8 cellular contexts compared by ENCODE assay signal in the genomic region with DNA sequence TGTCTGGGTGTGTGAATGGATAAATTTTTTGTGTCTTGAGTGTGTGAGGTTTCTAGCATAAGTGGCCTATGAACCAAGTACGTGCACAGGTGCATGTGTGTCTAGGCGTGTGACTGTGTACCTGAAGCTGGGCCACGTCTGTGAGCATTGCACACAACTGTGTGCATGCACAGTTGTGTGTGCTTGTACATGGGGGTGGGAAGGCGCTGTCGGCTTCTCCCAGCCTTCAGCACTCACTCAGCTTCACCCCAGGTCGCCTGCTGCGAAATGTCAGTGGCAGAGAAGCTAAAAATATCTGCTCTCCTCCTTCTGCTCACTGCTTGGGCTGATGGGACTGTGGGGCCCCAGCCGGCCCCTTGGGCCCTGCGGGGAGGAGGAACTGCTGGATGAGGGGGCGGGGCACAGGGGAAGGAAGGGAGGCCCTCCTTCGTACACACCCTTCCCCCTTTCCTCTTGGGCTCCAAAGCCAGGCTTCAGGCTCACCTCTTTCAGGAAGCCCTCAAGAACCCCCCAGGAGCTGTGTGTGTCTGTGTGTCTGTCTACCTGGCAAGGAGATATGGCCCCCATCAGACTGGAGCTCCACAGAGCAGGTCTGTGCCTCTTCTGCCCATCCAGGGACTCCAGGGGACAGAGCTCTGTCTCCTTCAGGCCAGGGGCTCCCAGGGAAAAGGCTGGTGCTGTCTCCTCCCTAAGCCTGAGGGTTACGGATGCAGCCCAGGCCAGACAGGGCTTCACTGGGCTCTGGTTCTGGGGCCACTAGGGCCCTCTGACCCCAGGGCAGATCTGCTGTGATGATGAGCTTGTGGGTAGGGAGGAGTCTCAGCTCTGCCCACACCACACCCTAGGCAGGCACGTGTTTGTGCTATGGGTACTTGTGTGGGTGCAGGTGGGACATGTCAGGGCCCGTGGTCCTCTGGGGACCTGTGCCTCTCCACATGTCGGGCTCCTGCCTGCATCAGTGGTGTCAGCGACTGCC. TPM values are rescaled to one million over a fixed set of nuclear protein-coding genes. Genes with fewer than 3 reads are reported as not detected.
DNase-seq lines count a peak whose midpoint lies in the region; ATAC-seq and TF ChIP-seq lines count a peak whose summit lies in the region.

No MANE protein-coding gene starts in this region.

- no peak for DNase-seq in natural killer cell
- DNase-seq in natural killer cell treated with Interleukin-12 subunit alpha and Interleukin-12 subunit beta and Interleukin-15 and Interleukin-18, amount 100 ng/mL, for 72 hours (ENCODE audit: low spot score): no peak
- DNase-seq in KG1 (lab: John Stamatoyannopoulos, UW): peak; percentile 88
- DNase-seq in T-cell: peak in 28 of 34 experiments; percentile 15 to 61 (median 32)
- peak; percentile 50 to 83 for DNase-seq in cardiac fibroblast (ENCODE audit: low read depth in 2 of 2)
- DNase-seq in left kidney (ENCODE audit: low read depth, low spot score): peak; percentile 93
- peak; percentile 31 for DNase-seq in stimulated activated CD8-positive, alpha-beta memory T cell treated with anti-CD3 and anti-CD28 coated beads, Interleukin-12 subunit alpha, Interleukin-12 subunit beta, amount 100 ng/mL, for 24 hours (ENCODE audit: extremely low read depth)
- no peak for DNase-seq in HuH-7 (ENCODE audit: low spot score)

- H3K27me3 Mint-ChIP-seq in natural killer cell (ENCODE audit: low read depth in 2 of 2) (peaks cover 24 to 25% of the 10 kb centered on the region in 2 donors), T-cell (no peaks in the 10 kb centered on the region)
- peaks cover 15 to 25% of the 10 kb centered on the region in 2 donors for H3K27me3 Mint-ChIP-seq in natural killer cell treated with Interleukin-12 subunit alpha and Interleukin-12 subunit beta and Interleukin-15 and Interleukin-18, amount 100 ng/mL, for 72 hours

- TF ChIP-seq CTCF in natural killer cell (IDR thresholded peaks at IDR 0.05) (no peak), cardiac fibroblast (IDR thresholded peaks at IDR 0.05; ENCODE audit: low read depth, low read length) (no peak)

- H3K36me3 Mint-ChIP-seq in natural killer cell (no peaks in the 10 kb centered on the region), T-cell (no peaks in the 10 kb centered on the region)
- H3K36me3 Mint-ChIP-seq in natural killer cell treated with Interleukin-12 subunit alpha and Interleukin-12 subunit beta and Interleukin-15 and Interleukin-18, amount 100 ng/mL, for 72 hours: no peaks in the 10 kb centered on the region

- H3K4me3 ChIP-seq in cardiac fibroblast (replicated peaks in 1 of 2; ENCODE audit: low read depth in 2 of 2, low read length in 2 of 2): no peak overlapping the region

- CTCF ChIA-PET in T-cell (lab: Charles Lee): interaction anchor here in 1 of 2 donors (0.5 to 0.7 kb wide), 5 partner anchors 35 to 95 kb away, joined by 3 to 5 read pairs (median 3); a partner anchor contains a TSS

- H3K9me3 Mint-ChIP-seq in natural killer cell: no peaks in the 10 kb centered on the region
- no peaks in the 10 kb centered on the region for H3K9me3 Mint-ChIP-seq in natural killer cell treated with Interleukin-12 subunit alpha and Interleukin-12 subunit beta and Interleukin-15 and Interleukin-18, amount 100 ng/mL, for 72 hours
- H3K9me3 Mint-ChIP-seq in T-cell: no peaks in the 10 kb centered on the region

- POLR2A ChIA-PET in T-cell (lab: Charles Lee): interaction anchor here (0.5 to 0.6 kb wide), 2 partner anchors 20 to 670 kb away, joined by 3 read pairs; no protein-coding TSS in a partner anchor

- H3K27ac Mint-ChIP-seq in natural killer cell (peak overlapping the region; percentile 1 to 19), T-cell (peak overlapping the region; percentile 98 to 99)
- H3K27ac Mint-ChIP-seq in natural killer cell treated with Interleukin-12 subunit alpha and Interleukin-12 subunit beta and Interleukin-15 and Interleukin-18, amount 100 ng/mL, for 72 hours: peak overlapping the region in 1 of 2 donors; percentile 11

- H3K4me1 Mint-ChIP-seq in natural killer cell: peaks cover 38 to 54% of the 10 kb centered on the region in 2 donors
- peaks cover 39% of the 10 kb centered on the region in 2 donors for H3K4me1 Mint-ChIP-seq in natural killer cell treated with Interleukin-12 subunit alpha and Interleukin-12 subunit beta and Interleukin-15 and Interleukin-18, amount 100 ng/mL, for 72 hours (ENCODE audit: low read depth in 2 of 2)
- peaks cover 75 to 79% (median 78%) of the 10 kb centered on the region in 3 donors for H3K4me1 Mint-ChIP-seq in T-cell

- intact Hi-C loops in natural killer cell (cut with micrococcal nuclease): no loop called here

- ATAC-seq in natural killer cell (no peak), T-cell (replicated peaks in 1 of 4) (peak in 3 of 4 experiments; percentile 28)
- no peak for ATAC-seq in natural killer cell treated with Interleukin-12 subunit alpha and Interleukin-12 subunit beta and Interleukin-15 and Interleukin-18, amount 100 ng/mL, for 72 hours

- H3K4me3 Mint-ChIP-seq in natural killer cell: peak overlapping the region; percentile 55
- H3K4me3 Mint-ChIP-seq in natural killer cell treated with Interleukin-12 subunit alpha and Interleukin-12 subunit beta and Interleukin-15 and Interleukin-18, amount 100 ng/mL, for 72 hours: no peak overlapping the region
- peak overlapping the region; percentile 51 to 94 (median 61) for H3K4me3 Mint-ChIP-seq in T-cell

RNA-seq across cellular contexts. Expression of a gene that starts 35.6 kb away (rescaled TPM):
- total RNA-seq in natural killer cell (100 to 1,000 TPM; 137 to 153 (median 143) TPM), T-cell (100 to 1,000 TPM; 145 to 161 (median 156) TPM)
- total RNA-seq in natural killer cell treated with Interleukin-12 subunit alpha and Interleukin-12 subunit beta and Interleukin-15 and Interleukin-18, amount 100 ng/mL, for 72 hours: 100 to 1,000 TPM in 1 of 2 donors, 10 to 100 TPM in 1; 97.7 to 110 TPM

Comparison
In these comparisons a context has a peak if more than half of its experiments do, and no peak if none do; other contexts are left out.
1. ATAC-seq: peak in T-cell (3 of 4); none in natural killer cell (0 of 3) and natural killer cell treated with Interleukin-12 subunit alpha and Interleukin-12 subunit beta and Interleukin-15 and Interleukin-18, amount 100 ng/mL, for 72 hours (0 of 2).
2. DNase-seq: peak in KG1 (single experiment), T-cell (28 of 34), cardiac fibroblast (2 of 2), left kidney (single experiment) and stimulated activated CD8-positive, alpha-beta memory T cell treated with anti-CD3 and anti-CD28 coated beads, Interleukin-12 subunit alpha, Interleukin-12 subunit beta, amount 100 ng/mL, for 24 hours (single experiment); none in natural killer cell (single experiment), natural killer cell treated with Interleukin-12 subunit alpha and Interleukin-12 subunit beta and Interleukin-15 and Interleukin-18, amount 100 ng/mL, for 72 hours (single experiment) and HuH-7 (single experiment).